ENCODE assay signal across 27 cellular contexts in genomic region chr6:2750832-2751231, GRCh38. TPM values are rescaled to one million over a fixed set of nuclear protein-coding genes. Genes with fewer than 3 reads are reported as not detected.
A peak's percentile ranks its signal among the peaks of the same experiment; 100 is the strongest.
DNase-seq lines count a peak whose midpoint lies in the region; ATAC-seq, FAIRE-seq and TF ChIP-seq lines count a peak whose summit lies in the region.
"Had no signal": no experiment of that assay in that cellular context is flagged by ENCODE, and none has a peak within 500 bp of the region (broad histone marks: within the 10 kb centered on the region; RNA-seq: fewer than 3 reads in every experiment).

MYLK4 (minus strand) TSS chr6:2750922; CDS start chr6:2749294, 1,628 bp downstream.

- no peak within 1 kb of the TSS for H4K8ac ChIP-seq in H1 (ENCODE audit: extremely low read depth, insufficient read depth, low read length)

- TF ChIP-seq EP300 in H1 (IDR thresholded peaks at IDR 0.05; ENCODE audit: borderline replicate concordance in 1 of 2, low read depth in 2 of 2, low read length in 2 of 2) = no peak

- H3K79me2 ChIP-seq in HCT116 (ENCODE audit: insufficient read depth, low read length) (no peaks in the 10 kb centered on the region), OCI-LY7 (ENCODE audit: insufficient read depth, low read depth, low read length) (no peaks in the 10 kb centered on the region), H1 (ENCODE audit: control insufficient read depth in 1 of 2, insufficient read depth in 2 of 2, low read length in 2 of 2) (no peaks in the 10 kb centered on the region)

- no peak within 1 kb of the TSS for H2BK12ac ChIP-seq in H1 (ENCODE audit: low read depth, low read length)

- peaks cover 0 to 9% of the 10 kb centered on the region in 2 experiments; a peak in 2 of 4 replicates for H3K4me1 ChIP-seq in HCT116 (ENCODE audit: control insufficient read depth in 1 of 2, insufficient read depth in 2 of 2, low read length in 2 of 2)
- peaks cover 3% of the 10 kb centered on the region for H3K4me1 ChIP-seq in OCI-LY7 (ENCODE audit: insufficient read depth, low read length, poor library complexity, severe bottlenecking)
- peaks cover 0 to 5% (median 2%) of the 10 kb centered on the region in 4 experiments; a peak in 4 of 7 replicates for H3K4me1 ChIP-seq in H1 (replicated peaks in 1 of 4; ENCODE audit: control insufficient read depth in 3 of 4, insufficient read depth in 4 of 4, low read length in 3 of 4)
- H3K4me1 ChIP-seq in gastrocnemius medialis = peaks cover 26 to 32% of the 10 kb centered on the region in 2 donors

- POLR2A ChIA-PET in HCT116 (lab: Charles Lee) = no interaction called here
- POLR2A ChIA-PET in OCI-LY7 (lab: Charles Lee) = interaction anchor here (1.0 to 2.4 kb wide), 5 partner anchors 7 to 18 kb away, joined by 3 to 11 read pairs (median 5); no protein-coding TSS in a partner anchor
- POLR2A ChIA-PET in H1 (lab: Charles Lee; ENCODE audit: partially characterized antibody) = no interaction called here

- in situ Hi-C loops in gastrocnemius medialis (cut with MboI; ENCODE audit: low sequenced_read_pairs in 4 of 4) = no loop called here

- H2BK5ac ChIP-seq in H1 (ENCODE audit: low read depth, low read length) = no peak within 1 kb of the TSS

- no peaks in the 10 kb centered on the region for H3K79me1 ChIP-seq in H1 (ENCODE audit: low read depth, low read length)

- H4K91ac ChIP-seq in H1 (replicated peaks; ENCODE audit: insufficient read length, low read length) = no peak within 1 kb of the TSS

- H3K23ac ChIP-seq in H1 (ENCODE audit: insufficient read length) = no peak within 1 kb of the TSS

- no peak within 1 kb of the TSS for H3K9ac ChIP-seq in HCT116 (ENCODE audit: low read length)
- no peak within 1 kb of the TSS for H3K9ac ChIP-seq in H1 (replicated peaks in 1 of 4; ENCODE audit: extremely low read depth in 1 of 4, low read depth in 3 of 4, low read length in 3 of 4)

- H2AFZ ChIP-seq in HCT116 (ENCODE audit: low read depth, low read length, poor library complexity, severe bottlenecking) (peak within 1 kb of the TSS; percentile 100), OCI-LY7 (ENCODE audit: low read length) (peak within 1 kb of the TSS; percentile 51; the same call in 1 of the 2 replicates), H1 (ENCODE audit: low read length) (peak within 1 kb of the TSS; percentile 51; the same call in 1 of the 2 replicates)

- no peak within 1 kb of the TSS for H3K18ac ChIP-seq in H1 (ENCODE audit: extremely low read depth, low read length)

- H3K27ac ChIP-seq in HCT116 (ENCODE audit: low read depth, low read length) (no peak within 1 kb of the TSS), OCI-LY7 (ENCODE audit: low read depth, low read length, poor library complexity, severe bottlenecking) (no peak within 1 kb of the TSS), H1 (ENCODE audit: low read depth, low read length) (no peak within 1 kb of the TSS), gastrocnemius medialis (peak within 1 kb of the TSS in 2 of 4 donors; percentile 62 to 74)
- H3K27ac ChIP-seq: epithelial cell of prostate had no signal

- DNase-seq in HCT116 (ENCODE audit: low read depth, low spot score) (no peak), OCI-LY7 (ENCODE audit: low spot score) (no peak), H1 (ENCODE audit: low read depth in 1 of 2, low spot score in 2 of 2) (no peak), gastrocnemius medialis (no peak)
- no peak for DNase-seq in stimulated activated CD4-positive, alpha-beta T cell treated with anti-CD3 and anti-CD28 coated beads, Interleukin-15, amount 100 ng/mL, for 24 hours
- no peak for DNase-seq in activated naive CD4-positive, alpha-beta T cell treated with anti-CD3 and anti-CD28 coated beads, Interleukin-2, amount 50 U/mL, for 72 hours (ENCODE audit: low spot score in 2 of 2)
- no peak for DNase-seq in natural killer cell treated with Interleukin-12 subunit alpha and Interleukin-12 subunit beta and Interleukin-15 and Interleukin-18, amount 100 ng/mL, for 72 hours (ENCODE audit: low spot score)
- DNase-seq: CD4-positive, alpha-beta T cell; cerebellar nuclear complex; DMS 273 treated with DMSO at 0.1 percent for 48 hours; KG1; midbrain; MV-4-11; natural killer cell; NCI-H1694; NCI-H2171; NCI-H524 treated with DMSO at 0.1 percent for 48 hours; RPMI8226; stimulated activated CD8-positive, alpha-beta memory T cell treated with anti-CD3 and anti-CD28 coated beads, Interleukin-4, amount 100 ng/mL, for 48 hours; T-helper 9 cell; trophoblast cell had no signal

- H3K27ac Mint-ChIP-seq in activated naive CD4-positive, alpha-beta T cell treated with anti-CD3 and anti-CD28 coated beads, Interleukin-2, amount 50 U/mL, for 72 hours = no peak within 1 kb of the TSS
- H3K27ac Mint-ChIP-seq in natural killer cell treated with Interleukin-12 subunit alpha and Interleukin-12 subunit beta and Interleukin-15 and Interleukin-18, amount 100 ng/mL, for 72 hours = no peak within 1 kb of the TSS
- H3K27ac Mint-ChIP-seq: activated naive CD4-positive, alpha-beta T cell treated with anti-CD3 and anti-CD28 coated beads, Interleukin-2, amount 50 U/mL, for 24 hours; activated T-helper 1 cell treated with anti-CD3 and anti-CD28 coated beads, Interleukin-12 subunit alpha, Interleukin-12 subunit beta, Interleukin-2, Interleukin-4 antibody, amounts not matched to agents 30 ng/mL and 10 ng/mL and 1 ng/mL, durations not matched to agents 14 hours and 24 hours and 36 hours; CD4-positive, alpha-beta T cell; WTC11 had no signal

- H3K9me3 ChIP-seq in HCT116 (ENCODE audit: control insufficient read depth in 1 of 2, insufficient read depth in 1 of 2, low read depth in 1 of 2, low read length in 2 of 2) (no peaks in the 10 kb centered on the region), OCI-LY7 (ENCODE audit: low read length) (no peaks in the 10 kb centered on the region), H1 (ENCODE audit: insufficient read depth in 2 of 2, low read depth in 1 of 2, low read length in 1 of 2) (no peaks in the 10 kb centered on the region), gastrocnemius medialis (no peaks in the 10 kb centered on the region)

- RAD21 ChIA-PET in HCT116 (lab: Charles Lee; ENCODE audit: low non-redundant PET in 1 of 2, low total read pairs in 2 of 2, uncharacterized antibody in 2 of 2, unreplicated experiment in 2 of 2) = interaction anchor here in 1 of 2 experiments (1.1 kb wide), 1 partner anchor 13 kb away, joined by 3 read pairs; no protein-coding TSS in a partner anchor

- no peaks in the 10 kb centered on the region for H3K9me3 Mint-ChIP-seq in activated naive CD4-positive, alpha-beta T cell treated with anti-CD3 and anti-CD28 coated beads, Interleukin-2, amount 50 U/mL, for 72 hours
- no peaks in the 10 kb centered on the region for H3K9me3 Mint-ChIP-seq in natural killer cell treated with Interleukin-12 subunit alpha and Interleukin-12 subunit beta and Interleukin-15 and Interleukin-18, amount 100 ng/mL, for 72 hours
- H3K9me3 Mint-ChIP-seq: activated naive CD4-positive, alpha-beta T cell treated with anti-CD3 and anti-CD28 coated beads, Interleukin-2, amount 50 U/mL, for 24 hours; activated T-helper 1 cell treated with anti-CD3 and anti-CD28 coated beads, Interleukin-12 subunit alpha, Interleukin-12 subunit beta, Interleukin-2, Interleukin-4 antibody, amounts not matched to agents 30 ng/mL and 10 ng/mL and 1 ng/mL, durations not matched to agents 14 hours and 24 hours and 36 hours; CD4-positive, alpha-beta T cell; natural killer cell; WTC11 had no signal

- no peaks in the 10 kb centered on the region; the same call in 1 of the 2 replicates for H3K23me2 ChIP-seq in H1 (ENCODE audit: low read depth, low read length)

- H3K14ac ChIP-seq in H1 (ENCODE audit: insufficient read length) = no peak within 1 kb of the TSS

- H3K9me2 ChIP-seq in HCT116 (ENCODE audit: insufficient read depth) (no peaks in the 10 kb centered on the region), OCI-LY7 (ENCODE audit: insufficient read depth, low read length) (no peaks in the 10 kb centered on the region)

- H4K5ac ChIP-seq in H1 (ENCODE audit: insufficient read length, low read depth, low read length) = no peak within 1 kb of the TSS

- TF ChIP-seq CTCF in HCT116 (IDR thresholded peaks at IDR 0.05 in 2 of 3, conservative IDR thresholded peaks at IDR 0.05 in 1 of 3; ENCODE audit: borderline replicate concordance in 1 of 3, insufficient read depth in 1 of 3, low read depth in 2 of 3, low read length in 2 of 3) = no peak
- no peak for TF ChIP-seq CTCF in OCI-LY7 (conservative IDR thresholded peaks at IDR 0.05; ENCODE audit: low read length)
- TF ChIP-seq CTCF in H1 (IDR thresholded peaks at IDR 0.05; ENCODE audit: control extremely low read depth in 1 of 3, insufficient read depth in 1 of 3, low read depth in 1 of 3, low read length in 3 of 3) = no peak
- TF ChIP-seq CTCF in gastrocnemius medialis (IDR thresholded peaks at IDR 0.05 in 4 of 5, conservative IDR thresholded peaks at IDR 0.05 in 1 of 5) = no peak

- H4K20me1 ChIP-seq in HCT116 (ENCODE audit: insufficient read depth) (no peaks in the 10 kb centered on the region), OCI-LY7 (ENCODE audit: insufficient read depth, low read length) (no peaks in the 10 kb centered on the region), H1 (replicated peaks in 1 of 2; ENCODE audit: control insufficient read depth in 1 of 2, insufficient read depth in 2 of 2, low read length in 2 of 2) (no peaks in the 10 kb centered on the region)

- H3K36me3 ChIP-seq in HCT116 (ENCODE audit: control insufficient read depth in 1 of 2, insufficient read depth in 2 of 2, low read length in 2 of 2) (no peaks in the 10 kb centered on the region), OCI-LY7 (ENCODE audit: insufficient read depth, low read length) (no peaks in the 10 kb centered on the region), H1 (ENCODE audit: control insufficient read depth in 2 of 4, insufficient read depth in 4 of 4, low read length in 3 of 4) (no peaks in the 10 kb centered on the region), gastrocnemius medialis (no peaks in the 10 kb centered on the region)

- H3K4ac ChIP-seq in H1 (replicated peaks; ENCODE audit: insufficient read length, low read depth, low read length) = no peak within 1 kb of the TSS

- no peak for FAIRE-seq in H1 (lab: Jason Lieb, UNC)

- no peak within 1 kb of the TSS for H3K4me3 Mint-ChIP-seq in natural killer cell treated with Interleukin-12 subunit alpha and Interleukin-12 subunit beta and Interleukin-15 and Interleukin-18, amount 100 ng/mL, for 72 hours
- H3K4me3 Mint-ChIP-seq: activated naive CD4-positive, alpha-beta T cell treated with anti-CD3 and anti-CD28 coated beads, Interleukin-2, amount 50 U/mL, for 24 hours; activated T-helper 1 cell treated with anti-CD3 and anti-CD28 coated beads, Interleukin-12 subunit alpha, Interleukin-12 subunit beta, Interleukin-2, Interleukin-4 antibody, amounts not matched to agents 30 ng/mL and 10 ng/mL and 1 ng/mL, durations not matched to agents 14 hours and 24 hours and 36 hours; CD4-positive, alpha-beta T cell; natural killer cell; WTC11 had no signal

- BruUV-seq in HCT116 (replicated peaks; lab: Mats Ljungman, UMichigan) (no TSS peak), OCI-LY7 (replicated peaks; lab: Mats Ljungman, UMichigan) (no TSS peak)

- no peaks in the 10 kb centered on the region for H3K27me3 ChIP-seq in HCT116 (ENCODE audit: insufficient read depth, low read length)
- no peaks in the 10 kb centered on the region for H3K27me3 ChIP-seq in H1 (replicated peaks in 1 of 4; ENCODE audit: control insufficient read depth in 3 of 4, extremely low read depth in 1 of 4, insufficient read depth in 3 of 4, low read length in 3 of 4)
- no peaks in the 10 kb centered on the region for H3K27me3 ChIP-seq in gastrocnemius medialis

- no peak within 1 kb of the TSS for H2BK120ac ChIP-seq in H1 (replicated peaks; ENCODE audit: low read depth, low read length)

- H2BK15ac ChIP-seq in H1 (ENCODE audit: low read length) = no peak within 1 kb of the TSS

- no peak within 1 kb of the TSS for H2BK20ac ChIP-seq in H1 (ENCODE audit: low read length)

- CTCF ChIA-PET in HCT116 (lab: Charles Lee) = interaction anchor here (0.8 to 2.5 kb wide), 12 partner anchors 7 to 1199 kb away, joined by 3 to 21 read pairs (median 4); partner anchors contain the start of genes SERPINB6 and WRNIP1
- CTCF ChIA-PET in OCI-LY7 (lab: Charles Lee; ENCODE audit: unreplicated experiment) = interaction anchor here (0.7 to 1.7 kb wide), 3 partner anchors 8 to 18 kb away, joined by 3 to 5 read pairs (median 3); no protein-coding TSS in a partner anchor
- CTCF ChIA-PET in H1 (lab: Charles Lee; ENCODE audit: partially characterized antibody) = interaction anchor here (0.6 to 9.9 kb wide), 31 partner anchors 9 to 1154 kb away, joined by 3 to 163 read pairs (median 4); no protein-coding TSS in a partner anchor

- no peak for TF ChIP-seq RAD21 in HCT116 (IDR thresholded peaks at IDR 0.05; ENCODE audit: low read depth)
- no peak for TF ChIP-seq RAD21 in H1 (IDR thresholded peaks at IDR 0.05 in 1 of 2, conservative IDR thresholded peaks at IDR 0.05 in 1 of 2; ENCODE audit: low read depth in 2 of 2, low read length in 2 of 2)

- H3K27me3 Mint-ChIP-seq in natural killer cell treated with Interleukin-12 subunit alpha and Interleukin-12 subunit beta and Interleukin-15 and Interleukin-18, amount 100 ng/mL, for 72 hours = peaks cover 16 to 22% of the 10 kb centered on the region in 2 donors

- 92% methylated on average over 7 of the region's 7 CpGs; no CpG with 5 or more reads in 1 of the 2 experiments for WGBS in H1 (ENCODE audit: extremely low coverage in 1 of 2, insufficient coverage in 1 of 2, insufficient read length in 1 of 2, insufficient replicate concordance in 2 of 2, low coverage in 1 of 2, low lambda C conversion rate in 2 of 2, missing lambda C conversion rate in 1 of 2), 2 experiments

- 0 out of 4 replicates have a peak within 1 kb of the TSS, but pooled peaks of 1 of the 2 experiments have one; percentile 15 for H3K4me3 ChIP-seq in HCT116 (replicated peaks in 1 of 2; ENCODE audit: low read depth in 1 of 2, low read length in 2 of 2)
- no peak within 1 kb of the TSS for H3K4me3 ChIP-seq in OCI-LY7 (ENCODE audit: low read depth, low read length, poor library complexity, severe bottlenecking)
- H3K4me3 ChIP-seq in H1 (ENCODE audit: extremely low read depth in 1 of 4, insufficient read depth in 2 of 4, low read depth in 3 of 4, low read length in 4 of 4) = no peak within 1 kb of the TSS
- H3K4me3 ChIP-seq in gastrocnemius medialis = peak within 1 kb of the TSS in 3 of 4 donors; percentile 26 to 56 (median 43)

- no peaks in the 10 kb centered on the region for H3K36me3 Mint-ChIP-seq in activated naive CD4-positive, alpha-beta T cell treated with anti-CD3 and anti-CD28 coated beads, Interleukin-2, amount 50 U/mL, for 72 hours
- H3K36me3 Mint-ChIP-seq in natural killer cell treated with Interleukin-12 subunit alpha and Interleukin-12 subunit beta and Interleukin-15 and Interleukin-18, amount 100 ng/mL, for 72 hours = no peaks in the 10 kb centered on the region
- H3K36me3 Mint-ChIP-seq: activated naive CD4-positive, alpha-beta T cell treated with anti-CD3 and anti-CD28 coated beads, Interleukin-2, amount 50 U/mL, for 24 hours; natural killer cell; WTC11 had no signal

- TF ChIP-seq POLR2A in HCT116 (IDR thresholded peaks at IDR 0.05; ENCODE audit: borderline replicate concordance, extremely low read depth, insufficient read depth, insufficient read length) (no peak), H1 (IDR thresholded peaks at IDR 0.05; ENCODE audit: control extremely low read depth in 1 of 2, low read depth in 2 of 2, low read length in 2 of 2) (no peak), gastrocnemius medialis (IDR thresholded peaks at IDR 0.05) (peak in 1 of 2 donors; percentile 71)

- intact Hi-C loops in HCT116 (cut with micrococcal nuclease) (no loop called here), OCI-LY7 (cut with micrococcal nuclease; ENCODE audit: unreplicated experiment) (no loop called here), gastrocnemius medialis (cut with DNase I; ENCODE audit: low total_unique reads) (loop anchor here (2.0 to 5.0 kb wide), 2 partner anchors 1139 to 1154 kb away; no protein-coding TSS in a partner anchor)

- no peak within 1 kb of the TSS for H3K56ac ChIP-seq in H1 (replicated peaks; ENCODE audit: insufficient read length, low read depth, low read length)

- ATAC-seq in HCT116 (no peak), gastrocnemius medialis (peak; percentile 36 to 37), GM21528 (IDR thresholded peaks at IDR 0.05; ENCODE audit: low FRiP score, unreplicated experiment) (no peak)
- no peak for ATAC-seq in activated naive CD4-positive, alpha-beta T cell treated with anti-CD3 and anti-CD28 coated beads, Interleukin-2, amount 50 U/mL, for 72 hours
- no peak for ATAC-seq in natural killer cell treated with Interleukin-12 subunit alpha and Interleukin-12 subunit beta and Interleukin-15 and Interleukin-18, amount 100 ng/mL, for 72 hours
- ATAC-seq: left lobe of liver, WTC11 had no signal

- H3K4me1 Mint-ChIP-seq in natural killer cell treated with Interleukin-12 subunit alpha and Interleukin-12 subunit beta and Interleukin-15 and Interleukin-18, amount 100 ng/mL, for 72 hours (ENCODE audit: low read depth in 2 of 2) = peaks cover 10 to 23% of the 10 kb centered on the region in 2 donors

- H3K4me2 ChIP-seq in HCT116 (ENCODE audit: low read length) (peak within 1 kb of the TSS; percentile 56), OCI-LY7 (ENCODE audit: low read length) (peak within 1 kb of the TSS; percentile 33; the same call in 1 of the 2 replicates), H1 (ENCODE audit: insufficient read depth in 1 of 2, low read depth in 2 of 2, low read length in 2 of 2) (no peak within 1 kb of the TSS)

- no peak within 1 kb of the TSS for H2AK5ac ChIP-seq in H1 (ENCODE audit: low read depth, low read length)

RNA-seq across cellular contexts. Expression of gene MYLK4, which starts in this region (rescaled TPM):
- 0.27 TPM for total RNA-seq in HCT116 (2021; ENCODE audit: unreplicated experiment)
- 0.13 and 0.16 TPM in 2 replicates for polyA plus RNA-seq in HCT116 (2012)
- total RNA-seq in OCI-LY7 (2014; rRNA removed; shearing (Covaris generic)) = 0.13 and 0.16 TPM in 2 replicates
- total RNA-seq in OCI-LY7 (2022) = 0.24 and 0.36 TPM in 2 replicates
- total RNA-seq in H1 (2021; fragmentation: NEBNext Ultra II Directional; extraction: Animal tissue kit (Norgen Biotek cat#: 25700)) = 0.13 and 0.17 TPM in 2 replicates
- 0.11 TPM in 2 replicates for polyA plus RNA-seq in H1 (2011; rRNA removed)
- 0.13 TPM for polyA plus RNA-seq in H1 (2011; cell fraction: cytosol; rRNA removed)
- 0.11 TPM for polyA plus RNA-seq in H1 (2011; cell fraction: nucleus; rRNA removed)
- polyA plus RNA-seq in H1 (2012, experiment 1 of 2) = 0.09 to 0.17 TPM (median 0.11 TPM) in 4 replicates
- not detected for polyA plus RNA-seq in H1 (2012, experiment 2 of 2)
- polyA plus RNA-seq in H1 (2013, experiment 1 of 2) = 0.14 TPM
- polyA plus RNA-seq in H1 (2013, experiment 2 of 2) = 0.11 TPM
- polyA minus RNA-seq in H1 (2011; rRNA and poly(A)+ RNA removed) = 0.06 and 0.20 TPM in 2 replicates
- polyA minus RNA-seq in H1 (2011; cell fraction: cytosol; rRNA and poly(A)+ RNA removed) = not detected
- polyA minus RNA-seq in H1 (2011; cell fraction: nucleus; rRNA and poly(A)+ RNA removed) = 0.10 TPM
- 10 to 100 TPM in 3 of 4 donors, 1 to 10 TPM in 1; 2.4 to 46.7 (median 26.9) TPM for total RNA-seq in gastrocnemius medialis
- under 1 TPM in 1 of 2 donors, not detected in 1; 0.33 TPM for total RNA-seq in activated naive CD4-positive, alpha-beta T cell treated with anti-CD3 and anti-CD28 coated beads, Interleukin-2, amount 50 U/mL, for 72 hours
- total RNA-seq in natural killer cell treated with Interleukin-12 subunit alpha and Interleukin-12 subunit beta and Interleukin-15 and Interleukin-18, amount 100 ng/mL, for 72 hours = under 1 TPM; 0.24 to 0.33 TPM

Comparison
In these comparisons a context has a peak if more than half of its experiments do, and no peak if none do; other contexts are left out.
1. ATAC-seq: peak in gastrocnemius medialis (2 of 2); none in HCT116 (single experiment), GM21528 (single experiment), activated naive CD4-positive, alpha-beta T cell treated with anti-CD3 and anti-CD28 coated beads, Interleukin-2, amount 50 U/mL, for 72 hours (0 of 2) and natural killer cell treated with Interleukin-12 subunit alpha and Interleukin-12 subunit beta and Interleukin-15 and Interleukin-18, amount 100 ng/mL, for 72 hours (0 of 2).
2. H3K4me2 ChIP-seq: peak in HCT116 (single experiment) and OCI-LY7 (single experiment); none in H1 (0 of 2).
3. H3K4me3 ChIP-seq: peak in gastrocnemius medialis (3 of 4); none in OCI-LY7 (single experiment) and H1 (0 of 4).
4. Peak in every context shown above with its lines, with median percentiles within 50 percentile points of each other: H2AFZ ChIP-seq.